In the genomic region with DNA sequence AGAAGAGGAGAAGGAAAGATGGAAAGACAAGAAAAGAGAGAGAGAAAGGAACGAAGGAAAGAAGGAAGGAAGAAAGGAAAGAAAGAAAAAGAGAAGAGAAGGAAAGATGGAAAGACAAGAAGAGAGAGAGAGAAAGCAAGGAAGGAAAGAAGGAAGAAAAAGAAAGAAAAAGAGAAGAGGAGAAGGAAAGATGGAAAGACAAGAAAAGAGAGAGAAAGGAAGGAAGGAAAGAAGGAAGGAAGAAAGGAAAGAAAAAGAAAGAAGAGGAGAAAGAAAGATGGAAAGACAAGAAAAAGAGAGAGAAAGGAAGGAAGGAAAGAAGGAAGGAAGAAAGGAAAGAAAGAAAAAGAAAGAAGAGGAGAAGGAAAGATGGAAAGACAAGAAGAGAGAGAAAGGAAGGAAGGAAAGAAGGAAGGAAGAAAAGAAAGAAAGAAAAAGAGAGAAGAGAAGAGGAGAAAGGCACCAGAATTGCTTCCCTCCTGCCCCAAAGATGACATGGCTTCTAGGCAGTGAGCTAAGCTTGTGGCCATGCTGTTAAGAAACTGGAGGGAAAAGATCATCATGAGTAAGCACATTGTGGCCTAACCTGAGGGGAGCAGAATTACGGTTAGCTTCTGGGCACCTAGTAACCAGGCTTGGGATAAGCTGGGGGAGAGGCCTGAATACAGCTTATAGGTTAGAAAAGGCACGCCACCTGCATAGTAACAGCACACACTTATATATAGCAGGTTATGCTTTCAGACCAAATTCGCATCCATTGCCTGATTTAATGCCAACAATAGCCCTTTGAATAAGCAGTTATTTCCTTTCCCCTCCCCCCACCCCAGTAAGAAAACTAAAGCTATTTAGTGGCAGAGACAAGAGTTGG, we compare ENCODE assay signal across 8 cellular contexts. TPM values are rescaled to one million over a fixed set of nuclear protein-coding genes. Genes with fewer than 3 reads are reported as not detected.
DNase-seq lines count a peak whose midpoint lies in the region; ATAC-seq lines count a peak whose summit lies in the region.

No MANE protein-coding gene starts in this region.

- WGBS in mesodermal cell (ENCODE audit: insufficient coverage in 2 of 2), 2 experiments: 81 to 83% methylated on average over 4 of the region's 4 CpGs

- H3K4me3 ChIP-seq in MG63 (0 out of 2 replicates have a peak overlapping the region, but pooled peaks have one; percentile 15), mesodermal cell (ENCODE audit: extremely low read depth, insufficient read depth, low read length, poor library complexity, severe bottlenecking) (no peak overlapping the region)

- peaks cover 34% of the 10 kb centered on the region for H3K4me1 ChIP-seq in mesodermal cell (ENCODE audit: control insufficient read depth, insufficient read depth, low read length, poor library complexity, severe bottlenecking)

- ATAC-seq in activated naive CD4-positive, alpha-beta T cell treated with anti-CD3 and anti-CD28 coated beads, Interleukin-2, amount 50 U/mL, for 72 hours: peak; percentile 59 to 65
- ATAC-seq in HG02852 (IDR thresholded peaks at IDR 0.05; ENCODE audit: unreplicated experiment): no peak

- H3K36me3 ChIP-seq in MG63 (peaks cover 26% of the 10 kb centered on the region), mesodermal cell (ENCODE audit: control insufficient read depth, insufficient read depth, low read length) (peaks cover 23% of the 10 kb centered on the region)

- H3K36me3 Mint-ChIP-seq in activated naive CD4-positive, alpha-beta T cell treated with anti-CD3 and anti-CD28 coated beads, Interleukin-2, amount 50 U/mL, for 72 hours: peaks cover 13 to 18% of the 10 kb centered on the region in 2 donors

- H3K9me3 ChIP-seq in MG63 (no peaks in the 10 kb centered on the region), mesodermal cell (ENCODE audit: control insufficient read depth, low read length) (no peaks in the 10 kb centered on the region)

- peak overlapping the region; percentile 24 for H3K27ac ChIP-seq in mesodermal cell (ENCODE audit: low read depth, low read length, severe bottlenecking)

- no peaks in the 10 kb centered on the region for H3K9me3 Mint-ChIP-seq in activated naive CD4-positive, alpha-beta T cell treated with anti-CD3 and anti-CD28 coated beads, Interleukin-2, amount 50 U/mL, for 72 hours

- peak overlapping the region; percentile 73 to 83 for H3K27ac Mint-ChIP-seq in activated naive CD4-positive, alpha-beta T cell treated with anti-CD3 and anti-CD28 coated beads, Interleukin-2, amount 50 U/mL, for 72 hours

- H3K27me3 ChIP-seq in MG63: no peaks in the 10 kb centered on the region

- DNase-seq in ELF-1 (ENCODE audit: low read depth, low spot score) (peak; percentile 52), MG63 (no peak), NCI-H1048 (lab: John Stamatoyannopoulos, UW) (no peak), pons (ENCODE audit: low spot score) (no peak), GM19240 (ENCODE audit: insufficient read length, low spot score) (no peak)
- peak in 1 of 2 donors; percentile 14 for DNase-seq in activated naive CD4-positive, alpha-beta T cell treated with anti-CD3 and anti-CD28 coated beads, Interleukin-2, amount 50 U/mL, for 72 hours (ENCODE audit: low spot score in 2 of 2)

RNA-seq across cellular contexts. Expression of a gene that starts 2.3 kb away (rescaled TPM):
- total RNA-seq in MG63 (2014; rRNA removed; shearing (Covaris generic); ENCODE audit: low replicate concordance): 44.1 and 57.9 TPM in 2 replicates
- 10 to 100 TPM in 1 of 2 donors, 1 to 10 TPM in 1; 7.2 to 10.5 TPM for total RNA-seq in activated naive CD4-positive, alpha-beta T cell treated with anti-CD3 and anti-CD28 coated beads, Interleukin-2, amount 50 U/mL, for 72 hours
- 20.6 TPM for polyA plus RNA-seq in mesodermal cell (2013, experiment 1 of 2)
- 13.5 TPM for polyA plus RNA-seq in mesodermal cell (2013, experiment 2 of 2)

RNA-seq across cellular contexts. Expression of a gene that starts 49.3 kb away (rescaled TPM):
- total RNA-seq in MG63 (2014; rRNA removed; shearing (Covaris generic); ENCODE audit: low replicate concordance): 27.9 and 31.4 TPM in 2 replicates
- total RNA-seq in activated naive CD4-positive, alpha-beta T cell treated with anti-CD3 and anti-CD28 coated beads, Interleukin-2, amount 50 U/mL, for 72 hours: 10 to 100 TPM; 28.1 to 40.2 TPM
- polyA plus RNA-seq in mesodermal cell (2013, experiment 1 of 2): 19.8 TPM
- 18.5 TPM for polyA plus RNA-seq in mesodermal cell (2013, experiment 2 of 2)
